In the genomic region with DNA sequence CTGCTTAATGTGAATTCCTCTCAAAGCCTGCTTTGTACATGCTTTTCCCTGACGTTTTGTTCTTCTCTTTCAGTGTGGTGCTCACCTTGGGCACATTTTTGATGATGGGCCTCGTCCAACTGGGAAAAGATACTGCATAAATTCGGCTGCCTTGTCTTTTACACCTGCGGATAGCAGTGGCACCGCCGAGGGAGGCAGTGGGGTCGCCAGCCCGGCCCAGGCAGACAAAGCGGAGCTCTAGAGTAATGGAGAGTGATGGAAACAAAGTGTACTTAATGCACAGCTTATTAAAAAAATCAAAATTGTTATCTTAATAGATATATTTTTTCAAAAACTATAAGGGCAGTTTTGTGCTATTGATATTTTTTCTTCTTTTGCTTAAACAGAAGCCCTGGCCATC, we compare ENCODE assay signal across 8 cellular contexts.
"Had no signal": no experiment of that assay in that cellular context is flagged by ENCODE, and none has a peak within 500 bp of the region (broad histone marks: within the 10 kb centered on the region; RNA-seq: fewer than 3 reads in every experiment).

No MANE protein-coding gene starts in this region.

- H3K9me3 ChIP-seq: HAP-1 had no signal

- DNase-seq: GM23248, GOT3, H7, HFFc6, IMR-90 had no signal

- ATAC-seq: HCT116, K562 had no signal

- H3K4me1 ChIP-seq: HAP-1 had no signal

- H3K27ac Mint-ChIP-seq: HFFc6 had no signal

- H3K36me3 ChIP-seq: HAP-1 had no signal

- H2AFZ ChIP-seq: GM23248 had no signal

- H3K9me3 Mint-ChIP-seq: HFFc6 had no signal

- H3K4me3 ChIP-seq: GM23248, HAP-1, K562 had no signal

- H3K27ac ChIP-seq: GM23248 had no signal
